ENCODE assay signal across 19 cellular contexts in the genomic region with DNA sequence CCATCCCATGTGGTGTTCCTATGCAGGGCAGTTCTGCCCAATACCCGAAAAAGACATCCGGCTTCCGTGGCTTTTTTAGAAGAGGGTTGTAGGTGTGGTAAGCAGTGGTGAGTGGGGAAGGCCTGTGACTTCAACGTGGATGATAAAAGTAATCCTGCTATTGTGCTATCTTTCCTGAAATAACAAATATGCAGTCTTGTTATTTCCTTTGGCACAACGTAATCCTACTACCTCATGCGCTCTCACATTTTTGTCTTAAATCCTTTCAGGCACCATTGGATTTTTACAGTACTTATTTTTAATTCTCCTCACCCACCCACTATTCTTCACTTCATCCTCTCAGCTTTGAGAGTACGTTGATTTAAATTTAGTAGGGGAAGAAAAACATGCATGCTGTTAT.
"Had no signal": no experiment of that assay in that cellular context is flagged by ENCODE, and none has a peak within 500 bp of the region (broad histone marks: within the 10 kb centered on the region; RNA-seq: fewer than 3 reads in every experiment).

No MANE protein-coding gene starts in this region.

- H3K4me1 ChIP-seq: breast epithelium had no signal

- H3K27ac ChIP-seq: breast epithelium, SK-N-MC, VCaP had no signal

- H3K27me3 ChIP-seq: breast epithelium had no signal

- ATAC-seq: activated T-helper 17 cell treated with anti-CD3 and anti-CD28 coated beads, Interleukin-2, amount 50 U/mL, for 72 hours; K562 had no signal

- H3K36me3 Mint-ChIP-seq: activated naive CD4-positive, alpha-beta T cell treated with anti-CD3 and anti-CD28 coated beads, Interleukin-2, amount 10 ng/mL, durations not matched to agents 7 days and 5 days had no signal

- DNase-seq: activated CD4-positive, alpha-beta memory T cell treated with anti-CD3 and anti-CD28 coated beads for 36 hours; activated CD4-positive, alpha-beta T cell treated with anti-CD3 and anti-CD28 coated beads, Interleukin-2, amount 10 ng/mL, durations not matched to agents 7 days and 5 days; activated CD4-positive, CD25-positive, alpha-beta regulatory T cell; activated gamma-delta T cell; activated naive CD4-positive, alpha-beta T cell treated with anti-CD3 and anti-CD28 coated beads, Interleukin-2, amount 10 ng/mL, durations not matched to agents 7 days and 5 days; activated naive CD8-positive, alpha-beta T cell treated with anti-CD3 and anti-CD28 coated beads for 36 hours; activated T-cell treated with anti-CD3 and anti-CD28 coated beads for 4 hours; activated T-cell treated with anti-CD3 and anti-CD28 coated beads, Interleukin-2, amount 50 U/mL, for 48 hours; Karpas-422; NCI-H1436 treated with DMSO at 0.1 percent for 48 hours; NCI-H187; NCI-H446 treated with DMSO at 0.1 percent for 48 hours; SIG-M5; T-helper 1 cell had no signal

- H3K27ac Mint-ChIP-seq: activated CD4-positive, alpha-beta memory T cell treated with anti-CD3 and anti-CD28 coated beads for 36 hours; activated CD4-positive, alpha-beta T cell treated with anti-CD3 and anti-CD28 coated beads, Interleukin-2, amount 10 ng/mL, durations not matched to agents 7 days and 5 days; activated naive CD4-positive, alpha-beta T cell treated with anti-CD3 and anti-CD28 coated beads, Interleukin-2, amount 10 ng/mL, durations not matched to agents 7 days and 5 days; activated naive CD8-positive, alpha-beta T cell treated with anti-CD3 and anti-CD28 coated beads for 36 hours; activated T-helper 17 cell treated with anti-CD3 and anti-CD28 coated beads, Interleukin-2, amount 50 U/mL, for 72 hours had no signal

- H3K36me3 ChIP-seq: breast epithelium had no signal

- H3K27me3 Mint-ChIP-seq: activated CD4-positive, alpha-beta memory T cell treated with anti-CD3 and anti-CD28 coated beads for 36 hours; activated CD4-positive, alpha-beta T cell treated with anti-CD3 and anti-CD28 coated beads, Interleukin-2, amount 10 ng/mL, durations not matched to agents 7 days and 5 days; activated naive CD4-positive, alpha-beta T cell treated with anti-CD3 and anti-CD28 coated beads, Interleukin-2, amount 10 ng/mL, durations not matched to agents 7 days and 5 days; activated naive CD8-positive, alpha-beta T cell treated with anti-CD3 and anti-CD28 coated beads for 36 hours; activated T-helper 17 cell treated with anti-CD3 and anti-CD28 coated beads, Interleukin-2, amount 50 U/mL, for 72 hours had no signal

- FAIRE-seq: K562 had no signal

- H3K4me1 Mint-ChIP-seq: activated CD4-positive, alpha-beta T cell treated with anti-CD3 and anti-CD28 coated beads, Interleukin-2, amount 10 ng/mL, durations not matched to agents 7 days and 5 days; activated naive CD4-positive, alpha-beta T cell treated with anti-CD3 and anti-CD28 coated beads, Interleukin-2, amount 10 ng/mL, durations not matched to agents 7 days and 5 days; activated naive CD8-positive, alpha-beta T cell treated with anti-CD3 and anti-CD28 coated beads for 36 hours; activated T-helper 17 cell treated with anti-CD3 and anti-CD28 coated beads, Interleukin-2, amount 50 U/mL, for 72 hours had no signal

- H3K4me3 ChIP-seq: breast epithelium, K562, SK-N-MC had no signal

- H3K4me3 Mint-ChIP-seq: activated CD4-positive, alpha-beta memory T cell treated with anti-CD3 and anti-CD28 coated beads for 36 hours; activated CD4-positive, alpha-beta T cell treated with anti-CD3 and anti-CD28 coated beads, Interleukin-2, amount 10 ng/mL, durations not matched to agents 7 days and 5 days; activated naive CD4-positive, alpha-beta T cell treated with anti-CD3 and anti-CD28 coated beads, Interleukin-2, amount 10 ng/mL, durations not matched to agents 7 days and 5 days; activated naive CD8-positive, alpha-beta T cell treated with anti-CD3 and anti-CD28 coated beads for 36 hours; activated T-helper 17 cell treated with anti-CD3 and anti-CD28 coated beads, Interleukin-2, amount 50 U/mL, for 72 hours had no signal
